Comparison of ENCODE assay signal across 18 cellular contexts in the genomic region with DNA sequence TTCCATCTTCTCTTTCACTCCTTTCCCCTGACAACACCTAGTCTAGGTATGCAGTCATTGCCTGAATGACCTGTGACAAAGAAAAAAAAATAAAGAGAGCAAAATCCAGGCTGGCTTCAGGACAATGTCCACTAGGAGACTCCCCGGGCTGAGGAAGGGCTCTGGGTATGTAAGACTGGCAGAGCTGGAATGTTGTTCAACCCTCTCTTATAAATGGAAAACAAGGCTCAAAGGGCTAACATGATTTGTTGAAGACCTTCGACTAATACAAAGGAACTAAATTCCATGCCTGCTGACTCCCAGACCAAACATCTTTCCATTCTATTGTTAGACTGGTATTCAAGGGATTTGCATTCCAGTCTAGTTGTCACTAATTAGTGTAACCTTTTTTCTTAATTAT.
A peak's percentile ranks its signal among the peaks of the same experiment; 100 is the strongest.
DNase-seq lines count a peak whose midpoint lies in the region; ATAC-seq and TF ChIP-seq lines count a peak whose summit lies in the region.
"Had no signal": no experiment of that assay in that cellular context is flagged by ENCODE, and none has a peak within 500 bp of the region (broad histone marks: within the 10 kb centered on the region; RNA-seq: fewer than 3 reads in every experiment).

No MANE protein-coding gene starts in this region.

- no peaks in the 10 kb centered on the region for H3K36me3 Mint-ChIP-seq in WTC11
- no peaks in the 10 kb centered on the region for H3K36me3 Mint-ChIP-seq in stimulated activated memory B cell treated with anti-CD40 and anti-IgM and Interleukin-4, amounts not matched to agents 10 μg/mL and 1 μg/mL and 100 μg/mL, for 72 hours

- no peak overlapping the region for H3K4me3 Mint-ChIP-seq in WTC11
- no peak overlapping the region for H3K4me3 Mint-ChIP-seq in stimulated activated memory B cell treated with anti-CD40 and anti-IgM and Interleukin-4, amounts not matched to agents 10 μg/mL and 1 μg/mL and 100 μg/mL, for 72 hours
- H3K4me3 Mint-ChIP-seq: CD4-positive, alpha-beta T cell had no signal

- H3K4me1 Mint-ChIP-seq in WTC11 = peaks cover 46% of the 10 kb centered on the region
- no peaks in the 10 kb centered on the region for H3K4me1 Mint-ChIP-seq in stimulated activated memory B cell treated with anti-CD40 and anti-IgM and Interleukin-4, amounts not matched to agents 10 μg/mL and 1 μg/mL and 100 μg/mL, for 72 hours

- CTCF ChIA-PET in WTC11 (lab: Charles Lee) = no interaction called here

- POLR2A ChIA-PET in WTC11 (lab: Charles Lee) = no interaction called here

- H3K9me3 Mint-ChIP-seq in WTC11 = no peaks in the 10 kb centered on the region
- H3K9me3 Mint-ChIP-seq in stimulated activated memory B cell treated with anti-CD40 and anti-IgM and Interleukin-4, amounts not matched to agents 10 μg/mL and 1 μg/mL and 100 μg/mL, for 72 hours = no peaks in the 10 kb centered on the region
- H3K9me3 Mint-ChIP-seq: CD4-positive, alpha-beta T cell had no signal

- no peak for TF ChIP-seq CTCF in WTC11 (IDR thresholded peaks at IDR 0.05)
- no peak for TF ChIP-seq CTCF in thoracic aorta (IDR thresholded peaks at IDR 0.05)
- TF ChIP-seq CTCF in colonic mucosa (IDR thresholded peaks at IDR 0.05) = no peak

- ATAC-seq in WTC11 (peak; percentile 73), thoracic aorta (ENCODE audit: insufficient number of reproducible peaks, low FRiP score, low read depth) (no peak)
- ATAC-seq in stimulated activated memory B cell treated with anti-CD40 and anti-IgM and Interleukin-4, amounts not matched to agents 10 μg/mL and 1 μg/mL and 100 μg/mL, for 72 hours = no peak
- ATAC-seq: GM12878 had no signal

- H3K9ac ChIP-seq in colonic mucosa (ENCODE audit: low read depth in 2 of 2, low read length in 2 of 2) = no peak overlapping the region

- peak; percentile 5 for DNase-seq in DMS53 (lab: John Stamatoyannopoulos, UW)
- DNase-seq in DMS53 treated with DMSO at 0.1 percent for 48 hours (lab: John Stamatoyannopoulos, UW; ENCODE audit: unreplicated experiment) = no peak
- no peak for DNase-seq in WTC11 (ENCODE audit: low spot score)
- DNase-seq in kidney tubule cell (ENCODE audit: low spot score) = peak; percentile 23
- no peak for DNase-seq in thoracic aorta (ENCODE audit: low spot score)
- no peak for DNase-seq in posterior cingulate gyrus
- DNase-seq in colonic mucosa = no peak
- DNase-seq: BE2C; CD4-positive, alpha-beta T cell; DMS79 treated with DMSO at 0.1 percent for 48 hours; NCI-H1417 treated with DMSO at 0.1 percent for 48 hours; NCI-H2029 treated with DMSO at 0.1 percent for 48 hours; NCI-H2171 treated with DMSO at 0.1 percent for 48 hours; PC-9; SJCRH30 had no signal

- H3K27ac ChIP-seq in thoracic aorta = peak overlapping the region; percentile 10 to 32
- no peak overlapping the region for H3K27ac ChIP-seq in colonic mucosa
- H3K27ac ChIP-seq: 22Rv1, PC-9, SJCRH30 had no signal

- peaks cover 33% of the 10 kb centered on the region for H3K27me3 Mint-ChIP-seq in WTC11 (ENCODE audit: low read depth)
- peaks cover 8% of the 10 kb centered on the region for H3K27me3 Mint-ChIP-seq in stimulated activated memory B cell treated with anti-CD40 and anti-IgM and Interleukin-4, amounts not matched to agents 10 μg/mL and 1 μg/mL and 100 μg/mL, for 72 hours

- no peaks in the 10 kb centered on the region for H3K27me3 ChIP-seq in thoracic aorta (replicated peaks; ENCODE audit: insufficient read depth)
- no peaks in the 10 kb centered on the region for H3K27me3 ChIP-seq in colonic mucosa
- H3K27me3 ChIP-seq: BE2C, SJCRH30 had no signal

- H3K27ac Mint-ChIP-seq in WTC11 = no peak overlapping the region; the same call in none of the 2 replicates
- no peak overlapping the region for H3K27ac Mint-ChIP-seq in stimulated activated memory B cell treated with anti-CD40 and anti-IgM and Interleukin-4, amounts not matched to agents 10 μg/mL and 1 μg/mL and 100 μg/mL, for 72 hours
- H3K27ac Mint-ChIP-seq: CD4-positive, alpha-beta T cell had no signal

- intact Hi-C loops in posterior cingulate gyrus (cut with DNase I) = no loop called here
- intact Hi-C loops in colonic mucosa (cut with DNase I) = no loop called here

- peaks cover 19 to 45% of the 10 kb centered on the region in 2 donors for H3K4me1 ChIP-seq in thoracic aorta (ENCODE audit: control insufficient read depth in 1 of 2, low read depth in 2 of 2)
- H3K4me1 ChIP-seq in colonic mucosa = no peaks in the 10 kb centered on the region
- H3K4me1 ChIP-seq: BE2C had no signal

- H3K36me3 ChIP-seq in thoracic aorta (no peaks in the 10 kb centered on the region), colonic mucosa (no peaks in the 10 kb centered on the region)
- H3K36me3 ChIP-seq: BE2C, SJCRH30 had no signal

- no peaks in the 10 kb centered on the region for H3K9me3 ChIP-seq in thoracic aorta
- H3K9me3 ChIP-seq in colonic mucosa = no peaks in the 10 kb centered on the region
- H3K9me3 ChIP-seq: BE2C, SJCRH30 had no signal

- H3K4me3 ChIP-seq in thoracic aorta (no peak overlapping the region), colonic mucosa (no peak overlapping the region)
- H3K4me3 ChIP-seq: GM12878, PC-9, SJCRH30 had no signal

TF ChIP-seq in WTC11, 78 proteins besides CTCF, POLR2A, EP300 and RAD21 (continues in another document):
- TF ChIP-seq EMX1 (CRISPR knock-in tag; IDR thresholded peaks at IDR 0.05) (no peak), ETV6 (CRISPR knock-in tag; IDR thresholded peaks at IDR 0.05) (no peak), TP53 (CRISPR knock-in tag; IDR thresholded peaks at IDR 0.05) (no peak), FOXK1 (CRISPR knock-in tag; IDR thresholded peaks at IDR 0.05) (no peak)
- TF ChIP-seq, protein P1, sequence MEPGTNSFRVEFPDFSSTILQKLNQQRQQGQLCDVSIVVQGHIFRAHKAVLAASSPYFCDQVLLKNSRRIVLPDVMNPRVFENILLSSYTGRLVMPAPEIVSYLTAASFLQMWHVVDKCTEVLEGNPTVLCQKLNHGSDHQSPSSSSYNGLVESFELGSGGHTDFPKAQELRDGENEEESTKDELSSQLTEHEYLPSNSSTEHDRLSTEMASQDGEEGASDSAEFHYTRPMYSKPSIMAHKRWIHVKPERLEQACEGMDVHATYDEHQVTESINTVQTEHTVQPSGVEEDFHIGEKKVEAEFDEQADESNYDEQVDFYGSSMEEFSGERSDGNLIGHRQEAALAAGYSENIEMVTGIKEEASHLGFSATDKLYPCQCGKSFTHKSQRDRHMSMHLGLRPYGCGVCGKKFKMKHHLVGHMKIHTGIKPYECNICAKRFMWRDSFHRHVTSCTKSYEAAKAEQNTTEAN (CRISPR knock-in tag; IDR thresholded peaks at IDR 0.05) = no peak
- TF ChIP-seq, protein P2, sequence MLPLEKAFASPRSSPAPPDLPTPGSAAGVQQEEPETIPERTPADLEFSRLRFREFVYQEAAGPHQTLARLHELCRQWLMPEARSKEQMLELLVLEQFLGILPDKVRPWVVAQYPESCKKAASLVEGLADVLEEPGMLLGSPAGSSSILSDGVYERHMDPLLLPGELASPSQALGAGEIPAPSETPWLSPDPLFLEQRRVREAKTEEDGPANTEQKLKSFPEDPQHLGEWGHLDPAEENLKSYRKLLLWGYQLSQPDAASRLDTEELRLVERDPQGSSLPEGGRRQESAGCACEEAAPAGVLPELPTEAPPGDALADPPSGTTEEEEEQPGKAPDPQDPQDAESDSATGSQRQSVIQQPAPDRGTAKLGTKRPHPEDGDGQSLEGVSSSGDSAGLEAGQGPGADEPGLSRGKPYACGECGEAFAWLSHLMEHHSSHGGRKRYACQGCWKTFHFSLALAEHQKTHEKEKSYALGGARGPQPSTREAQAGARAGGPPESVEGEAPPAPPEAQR (CRISPR knock-in tag; IDR thresholded peaks at IDR 0.05) = no peak
- TF ChIP-seq, protein P3, sequence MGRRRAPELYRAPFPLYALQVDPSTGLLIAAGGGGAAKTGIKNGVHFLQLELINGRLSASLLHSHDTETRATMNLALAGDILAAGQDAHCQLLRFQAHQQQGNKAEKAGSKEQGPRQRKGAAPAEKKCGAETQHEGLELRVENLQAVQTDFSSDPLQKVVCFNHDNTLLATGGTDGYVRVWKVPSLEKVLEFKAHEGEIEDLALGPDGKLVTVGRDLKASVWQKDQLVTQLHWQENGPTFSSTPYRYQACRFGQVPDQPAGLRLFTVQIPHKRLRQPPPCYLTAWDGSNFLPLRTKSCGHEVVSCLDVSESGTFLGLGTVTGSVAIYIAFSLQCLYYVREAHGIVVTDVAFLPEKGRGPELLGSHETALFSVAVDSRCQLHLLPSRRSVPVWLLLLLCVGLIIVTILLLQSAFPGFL (CRISPR knock-in tag; IDR thresholded peaks at IDR 0.05; ENCODE audit: borderline replicate concordance) = no peak
- TF ChIP-seq, protein P4, sequence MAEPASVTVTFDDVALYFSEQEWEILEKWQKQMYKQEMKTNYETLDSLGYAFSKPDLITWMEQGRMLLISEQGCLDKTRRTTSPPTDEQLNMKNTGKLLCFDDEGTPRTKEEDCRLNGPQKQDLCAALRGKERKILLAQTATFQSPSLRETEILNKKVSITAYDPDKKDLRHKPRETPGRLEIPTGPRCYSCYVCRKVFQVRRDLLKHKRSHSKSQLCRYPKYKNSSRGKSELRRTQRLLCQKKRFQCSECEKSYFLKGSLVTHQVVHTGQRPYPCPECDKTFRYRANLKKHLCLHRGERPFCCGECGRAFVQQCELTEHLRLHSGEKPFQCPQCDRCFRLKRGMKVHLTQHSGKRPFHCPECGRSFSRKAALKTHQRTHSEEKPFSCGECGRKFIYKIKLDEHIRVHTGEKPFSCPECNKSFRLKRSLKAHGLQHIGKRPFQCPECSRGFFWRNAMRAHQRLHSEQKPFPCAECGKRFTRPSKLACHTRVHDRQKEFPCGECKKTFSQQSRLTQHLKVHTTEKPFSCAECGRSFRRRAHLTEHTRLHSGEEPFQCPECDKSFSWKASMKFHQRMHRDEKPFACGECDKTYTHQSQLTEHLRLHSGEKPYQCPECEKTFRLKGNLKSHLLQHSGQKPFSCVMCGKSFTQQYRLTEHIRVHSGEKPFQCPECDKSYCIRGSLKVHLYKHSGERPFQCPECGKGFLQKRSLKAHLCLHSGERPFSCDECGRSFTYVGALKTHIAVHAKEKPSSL (CRISPR knock-in tag; conservative IDR thresholded peaks at IDR 0.05) = no peak
- TF ChIP-seq, protein P5, sequence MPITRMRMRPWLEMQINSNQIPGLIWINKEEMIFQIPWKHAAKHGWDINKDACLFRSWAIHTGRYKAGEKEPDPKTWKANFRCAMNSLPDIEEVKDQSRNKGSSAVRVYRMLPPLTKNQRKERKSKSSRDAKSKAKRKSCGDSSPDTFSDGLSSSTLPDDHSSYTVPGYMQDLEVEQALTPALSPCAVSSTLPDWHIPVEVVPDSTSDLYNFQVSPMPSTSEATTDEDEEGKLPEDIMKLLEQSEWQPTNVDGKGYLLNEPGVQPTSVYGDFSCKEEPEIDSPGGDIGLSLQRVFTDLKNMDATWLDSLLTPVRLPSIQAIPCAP (CRISPR knock-in tag; IDR thresholded peaks at IDR 0.05) = no peak

Comparison
In these comparisons a context has a peak if more than half of its experiments do, and no peak if none do; other contexts are left out.
1. DNase-seq: peak in DMS53 (single experiment) and kidney tubule cell (single experiment); none in DMS53 treated with DMSO at 0.1 percent for 48 hours (single experiment), WTC11 (single experiment), thoracic aorta (single experiment), posterior cingulate gyrus (0 of 10) and colonic mucosa (single experiment).